8 cellular contexts compared by ENCODE assay signal in genomic region chr13:51193387-51193786, GRCh38. TPM values are rescaled to one million over a fixed set of nuclear protein-coding genes. Genes with fewer than 3 reads are reported as not detected.
"Had no signal": no experiment of that assay in that cellular context is flagged by ENCODE, and none has a peak within 500 bp of the region (broad histone marks: within the 10 kb centered on the region; RNA-seq: fewer than 3 reads in every experiment).

No MANE protein-coding gene starts in this region.

- H3K4me1 ChIP-seq: HAP-1 had no signal

- H3K4me2 ChIP-seq: GM23338 had no signal

- H3K36me3 ChIP-seq: HAP-1 had no signal

- H3K4me3 ChIP-seq: GM23338, HAP-1 had no signal

- H3K27ac ChIP-seq: HL-60 had no signal

- H3K9me3 ChIP-seq: HAP-1 had no signal

- H2AFZ ChIP-seq: GM23338 had no signal

- ATAC-seq: GM23338, HCT116 had no signal

- DNase-seq: H7, HFFc6, KG1 had no signal

RNA-seq across cellular contexts. Expression of gene FAM124A, which starts 28.8 kb away (rescaled TPM):
- total RNA-seq: HFFc6 had no signal
- polyA plus RNA-seq: IgD-negative memory B cell had no signal
